ENCODE assay signal across 18 cellular contexts in genomic region chr3:18544135-18544534, GRCh38.
"Had no signal": no experiment of that assay in that cellular context is flagged by ENCODE, and none has a peak within 500 bp of the region (broad histone marks: within the 10 kb centered on the region; RNA-seq: fewer than 3 reads in every experiment).

No MANE protein-coding gene starts in this region.

- H3K4me3 ChIP-seq: esophagus squamous epithelium, left ventricle myocardium inferior, mucosa of descending colon, thyroid gland had no signal

- H3K4me3 Mint-ChIP-seq: activated T-helper 17 cell treated with anti-CD3 and anti-CD28 coated beads, Interleukin-2, amount 50 U/mL, for 72 hours; naive thymus-derived CD4-positive, alpha-beta T cell; stimulated activated naive B cell treated with anti-CD40 and anti-IgM and Interleukin-4, amounts not matched to agents 10 μg/mL and 1 μg/mL and 100 μg/mL, for 72 hours had no signal

- H3K36me3 ChIP-seq: esophagus squamous epithelium, left ventricle myocardium inferior, neutrophil, thyroid gland had no signal

- H3K27ac Mint-ChIP-seq: activated T-helper 17 cell treated with anti-CD3 and anti-CD28 coated beads, Interleukin-2, amount 50 U/mL, for 72 hours; naive thymus-derived CD4-positive, alpha-beta T cell; stimulated activated naive B cell treated with anti-CD40 and anti-IgM and Interleukin-4, amounts not matched to agents 10 μg/mL and 1 μg/mL and 100 μg/mL, for 72 hours had no signal

- H2AFZ ChIP-seq: parathyroid adenoma had no signal

- H3K27me3 ChIP-seq: neutrophil, thyroid gland had no signal

- H3K79me2 ChIP-seq: parathyroid adenoma had no signal

- ATAC-seq: activated T-helper 17 cell treated with anti-CD3 and anti-CD28 coated beads, Interleukin-2, amount 50 U/mL, for 72 hours; mucosa of descending colon; naive thymus-derived CD4-positive, alpha-beta T cell had no signal

- H3K27ac ChIP-seq: esophagus squamous epithelium, left ventricle myocardium inferior, neutrophil, parathyroid adenoma, thyroid gland had no signal

- DNase-seq: activated CD4-positive, alpha-beta T cell treated with anti-CD3 and anti-CD28 coated beads, Interleukin-2, amount 50 U/mL, for 1 hour; activated CD8-positive, alpha-beta memory T cell treated with anti-CD3 and anti-CD28 coated beads for 24 hours; activated naive CD4-positive, alpha-beta T cell treated with Interleukin-2 at 50 U/mL for 16 hours; aorta; cortex of kidney; effector CD4-positive, alpha-beta T cell; esophagus squamous epithelium; hippocampal formation; kidney; left ventricle myocardium inferior; mucosa of descending colon; naive thymus-derived CD4-positive, alpha-beta T cell; stimulated activated CD4-positive, alpha-beta T cell treated with anti-CD3 and anti-CD28 coated beads, Interleukin-2, amount 100 ng/mL, for 48 hours; stimulated activated naive B cell treated with anti-CD40 and anti-IgM and Interleukin-4, amounts not matched to agents 10 μg/mL and 1 μg/mL and 100 μg/mL, for 72 hours; thyroid gland had no signal

- H3K4me1 ChIP-seq: esophagus squamous epithelium, left ventricle myocardium inferior, parathyroid adenoma, thyroid gland had no signal

- H3K27me3 Mint-ChIP-seq: activated T-helper 17 cell treated with anti-CD3 and anti-CD28 coated beads, Interleukin-2, amount 50 U/mL, for 72 hours; naive thymus-derived CD4-positive, alpha-beta T cell; stimulated activated naive B cell treated with anti-CD40 and anti-IgM and Interleukin-4, amounts not matched to agents 10 μg/mL and 1 μg/mL and 100 μg/mL, for 72 hours had no signal

- H3K36me3 Mint-ChIP-seq: stimulated activated naive B cell treated with anti-CD40 and anti-IgM and Interleukin-4, amounts not matched to agents 10 μg/mL and 1 μg/mL and 100 μg/mL, for 72 hours had no signal
